1 cellular context compared by ENCODE assay signal in genomic region chr5:177351392-177352329, GRCh38.
A peak's percentile ranks its signal among the peaks of the same experiment; 100 is the strongest.
TF ChIP-seq lines count a peak whose summit lies in the region.

Gene LMAN2 (minus strand): TSS chr5:177351668. CDS start chr5:177351647, 21 bp downstream.

TF ChIP-seq in K562, 482 proteins besides CTCF, POLR2A, EP300 and RAD21 (continued from another document and continues in another):
- TF ChIP-seq DLX4 (CRISPR knock-in tag; IDR thresholded peaks at IDR 0.05) (no peak), ETS2 (tag; IDR thresholded peaks at IDR 0.05; ENCODE audit: borderline replicate concordance, poor library complexity, severe bottlenecking) (no peak), TCF7L2 (IDR thresholded peaks at IDR 0.05; ENCODE audit: low read depth, low read length) (no peak), CBX5 (IDR thresholded peaks at IDR 0.05; ENCODE audit: borderline replicate concordance, low read depth) (no peak), RBM25 (IDR thresholded peaks at IDR 0.05; ENCODE audit: low read depth, low read length, severe bottlenecking) (peak; percentile 97), HNRNPH1 (optimal IDR thresholded peaks at IDR 0.05; ENCODE audit: low read depth, low read length) (no peak), SAP30 (IDR thresholded peaks at IDR 0.05; ENCODE audit: borderline replicate concordance, insufficient read depth, low read depth, low read length, poor library complexity, severe bottlenecking) (peak; percentile 82), FOXP4 (CRISPR knock-in tag; IDR thresholded peaks at IDR 0.05; ENCODE audit: borderline replicate concordance) (0 out of 2 replicates have a peak, but pooled peaks have one; percentile 56), SETDB1 (IDR thresholded peaks at IDR 0.05; ENCODE audit: low read length) (no peak), GATA2 (CRISPR knock-in tag; IDR thresholded peaks at IDR 0.05) (no peak), ZBTB2 (IDR thresholded peaks at IDR 0.05) (no peak), MCM7 (IDR thresholded peaks at IDR 0.05) (no peak; a peak in 1 of 4 replicates), PYGO2 (tag; IDR thresholded peaks at IDR 0.05) (0 out of 2 replicates have a peak, but pooled peaks have one; percentile 20), ZNF174 (CRISPR knock-in tag; IDR thresholded peaks at IDR 0.05) (no peak), ARHGAP35 (IDR thresholded peaks at IDR 0.05; ENCODE audit: partially characterized antibody) (no peak), GABPA (tag; conservative IDR thresholded peaks at IDR 0.05; ENCODE audit: low read depth) (peak; percentile 100), ZNF140 (CRISPR knock-in tag; IDR thresholded peaks at IDR 0.05) (no peak), SMARCA4 (IDR thresholded peaks at IDR 0.05) (no peak), NBN (IDR thresholded peaks at IDR 0.05; ENCODE audit: low read depth) (peak; percentile 88), RFX5 (IDR thresholded peaks at IDR 0.05; ENCODE audit: low read depth, low read length) (no peak), KDM2B (CRISPR knock-in tag; IDR thresholded peaks at IDR 0.05) (no peak), SMARCA5 (IDR thresholded peaks at IDR 0.05) (no peak), MAZ (CRISPR knock-in tag; conservative IDR thresholded peaks at IDR 0.05 in 1 of 2, IDR thresholded peaks at IDR 0.05 in 1 of 2) (peak; percentile 72 to 86), ZNF282 (CRISPR knock-in tag; IDR thresholded peaks at IDR 0.05) (no peak), STAT6 (CRISPR knock-in tag; IDR thresholded peaks at IDR 0.05) (no peak), TBP (optimal IDR thresholded peaks at IDR 0.05; ENCODE audit: low read depth, low read length) (peak; percentile 81), DPF2 (IDR thresholded peaks at IDR 0.05) (no peak), DIDO1 (tag; IDR thresholded peaks at IDR 0.05; ENCODE audit: low read depth) (peak; percentile 92)
- TF ChIP-seq, protein P1, sequence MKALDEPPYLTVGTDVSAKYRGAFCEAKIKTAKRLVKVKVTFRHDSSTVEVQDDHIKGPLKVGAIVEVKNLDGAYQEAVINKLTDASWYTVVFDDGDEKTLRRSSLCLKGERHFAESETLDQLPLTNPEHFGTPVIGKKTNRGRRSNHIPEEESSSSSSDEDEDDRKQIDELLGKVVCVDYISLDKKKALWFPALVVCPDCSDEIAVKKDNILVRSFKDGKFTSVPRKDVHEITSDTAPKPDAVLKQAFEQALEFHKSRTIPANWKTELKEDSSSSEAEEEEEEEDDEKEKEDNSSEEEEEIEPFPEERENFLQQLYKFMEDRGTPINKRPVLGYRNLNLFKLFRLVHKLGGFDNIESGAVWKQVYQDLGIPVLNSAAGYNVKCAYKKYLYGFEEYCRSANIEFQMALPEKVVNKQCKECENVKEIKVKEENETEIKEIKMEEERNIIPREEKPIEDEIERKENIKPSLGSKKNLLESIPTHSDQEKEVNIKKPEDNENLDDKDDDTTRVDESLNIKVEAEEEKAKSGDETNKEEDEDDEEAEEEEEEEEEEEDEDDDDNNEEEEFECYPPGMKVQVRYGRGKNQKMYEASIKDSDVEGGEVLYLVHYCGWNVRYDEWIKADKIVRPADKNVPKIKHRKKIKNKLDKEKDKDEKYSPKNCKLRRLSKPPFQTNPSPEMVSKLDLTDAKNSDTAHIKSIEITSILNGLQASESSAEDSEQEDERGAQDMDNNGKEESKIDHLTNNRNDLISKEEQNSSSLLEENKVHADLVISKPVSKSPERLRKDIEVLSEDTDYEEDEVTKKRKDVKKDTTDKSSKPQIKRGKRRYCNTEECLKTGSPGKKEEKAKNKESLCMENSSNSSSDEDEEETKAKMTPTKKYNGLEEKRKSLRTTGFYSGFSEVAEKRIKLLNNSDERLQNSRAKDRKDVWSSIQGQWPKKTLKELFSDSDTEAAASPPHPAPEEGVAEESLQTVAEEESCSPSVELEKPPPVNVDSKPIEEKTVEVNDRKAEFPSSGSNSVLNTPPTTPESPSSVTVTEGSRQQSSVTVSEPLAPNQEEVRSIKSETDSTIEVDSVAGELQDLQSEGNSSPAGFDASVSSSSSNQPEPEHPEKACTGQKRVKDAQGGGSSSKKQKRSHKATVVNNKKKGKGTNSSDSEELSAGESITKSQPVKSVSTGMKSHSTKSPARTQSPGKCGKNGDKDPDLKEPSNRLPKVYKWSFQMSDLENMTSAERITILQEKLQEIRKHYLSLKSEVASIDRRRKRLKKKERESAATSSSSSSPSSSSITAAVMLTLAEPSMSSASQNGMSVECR (CRISPR knock-in tag; IDR thresholded peaks at IDR 0.05) = peak; percentile 92
- TF ChIP-seq, protein P2, sequence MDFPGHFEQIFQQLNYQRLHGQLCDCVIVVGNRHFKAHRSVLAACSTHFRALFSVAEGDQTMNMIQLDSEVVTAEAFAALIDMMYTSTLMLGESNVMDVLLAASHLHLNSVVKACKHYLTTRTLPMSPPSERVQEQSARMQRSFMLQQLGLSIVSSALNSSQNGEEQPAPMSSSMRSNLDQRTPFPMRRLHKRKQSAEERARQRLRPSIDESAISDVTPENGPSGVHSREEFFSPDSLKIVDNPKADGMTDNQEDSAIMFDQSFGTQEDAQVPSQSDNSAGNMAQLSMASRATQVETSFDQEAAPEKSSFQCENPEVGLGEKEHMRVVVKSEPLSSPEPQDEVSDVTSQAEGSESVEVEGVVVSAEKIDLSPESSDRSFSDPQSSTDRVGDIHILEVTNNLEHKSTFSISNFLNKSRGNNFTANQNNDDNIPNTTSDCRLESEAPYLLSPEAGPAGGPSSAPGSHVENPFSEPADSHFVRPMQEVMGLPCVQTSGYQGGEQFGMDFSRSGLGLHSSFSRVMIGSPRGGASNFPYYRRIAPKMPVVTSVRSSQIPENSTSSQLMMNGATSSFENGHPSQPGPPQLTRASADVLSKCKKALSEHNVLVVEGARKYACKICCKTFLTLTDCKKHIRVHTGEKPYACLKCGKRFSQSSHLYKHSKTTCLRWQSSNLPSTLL (IDR thresholded peaks at IDR 0.05) = no peak
- TF ChIP-seq, protein P3, sequence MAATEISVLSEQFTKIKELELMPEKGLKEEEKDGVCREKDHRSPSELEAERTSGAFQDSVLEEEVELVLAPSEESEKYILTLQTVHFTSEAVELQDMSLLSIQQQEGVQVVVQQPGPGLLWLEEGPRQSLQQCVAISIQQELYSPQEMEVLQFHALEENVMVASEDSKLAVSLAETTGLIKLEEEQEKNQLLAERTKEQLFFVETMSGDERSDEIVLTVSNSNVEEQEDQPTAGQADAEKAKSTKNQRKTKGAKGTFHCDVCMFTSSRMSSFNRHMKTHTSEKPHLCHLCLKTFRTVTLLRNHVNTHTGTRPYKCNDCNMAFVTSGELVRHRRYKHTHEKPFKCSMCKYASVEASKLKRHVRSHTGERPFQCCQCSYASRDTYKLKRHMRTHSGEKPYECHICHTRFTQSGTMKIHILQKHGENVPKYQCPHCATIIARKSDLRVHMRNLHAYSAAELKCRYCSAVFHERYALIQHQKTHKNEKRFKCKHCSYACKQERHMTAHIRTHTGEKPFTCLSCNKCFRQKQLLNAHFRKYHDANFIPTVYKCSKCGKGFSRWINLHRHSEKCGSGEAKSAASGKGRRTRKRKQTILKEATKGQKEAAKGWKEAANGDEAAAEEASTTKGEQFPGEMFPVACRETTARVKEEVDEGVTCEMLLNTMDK (IDR thresholded peaks at IDR 0.05; ENCODE audit: borderline replicate concordance, insufficient read depth, low read depth, low read length, poor library complexity, severe bottlenecking) = peak; percentile 2
- TF ChIP-seq, protein P4, sequence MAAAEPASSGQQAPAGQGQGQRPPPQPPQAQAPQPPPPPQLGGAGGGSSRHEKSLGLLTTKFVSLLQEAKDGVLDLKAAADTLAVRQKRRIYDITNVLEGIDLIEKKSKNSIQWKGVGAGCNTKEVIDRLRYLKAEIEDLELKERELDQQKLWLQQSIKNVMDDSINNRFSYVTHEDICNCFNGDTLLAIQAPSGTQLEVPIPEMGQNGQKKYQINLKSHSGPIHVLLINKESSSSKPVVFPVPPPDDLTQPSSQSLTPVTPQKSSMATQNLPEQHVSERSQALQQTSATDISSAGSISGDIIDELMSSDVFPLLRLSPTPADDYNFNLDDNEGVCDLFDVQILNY (CRISPR knock-in tag; IDR thresholded peaks at IDR 0.05) = no peak
- TF ChIP-seq, protein P5, sequence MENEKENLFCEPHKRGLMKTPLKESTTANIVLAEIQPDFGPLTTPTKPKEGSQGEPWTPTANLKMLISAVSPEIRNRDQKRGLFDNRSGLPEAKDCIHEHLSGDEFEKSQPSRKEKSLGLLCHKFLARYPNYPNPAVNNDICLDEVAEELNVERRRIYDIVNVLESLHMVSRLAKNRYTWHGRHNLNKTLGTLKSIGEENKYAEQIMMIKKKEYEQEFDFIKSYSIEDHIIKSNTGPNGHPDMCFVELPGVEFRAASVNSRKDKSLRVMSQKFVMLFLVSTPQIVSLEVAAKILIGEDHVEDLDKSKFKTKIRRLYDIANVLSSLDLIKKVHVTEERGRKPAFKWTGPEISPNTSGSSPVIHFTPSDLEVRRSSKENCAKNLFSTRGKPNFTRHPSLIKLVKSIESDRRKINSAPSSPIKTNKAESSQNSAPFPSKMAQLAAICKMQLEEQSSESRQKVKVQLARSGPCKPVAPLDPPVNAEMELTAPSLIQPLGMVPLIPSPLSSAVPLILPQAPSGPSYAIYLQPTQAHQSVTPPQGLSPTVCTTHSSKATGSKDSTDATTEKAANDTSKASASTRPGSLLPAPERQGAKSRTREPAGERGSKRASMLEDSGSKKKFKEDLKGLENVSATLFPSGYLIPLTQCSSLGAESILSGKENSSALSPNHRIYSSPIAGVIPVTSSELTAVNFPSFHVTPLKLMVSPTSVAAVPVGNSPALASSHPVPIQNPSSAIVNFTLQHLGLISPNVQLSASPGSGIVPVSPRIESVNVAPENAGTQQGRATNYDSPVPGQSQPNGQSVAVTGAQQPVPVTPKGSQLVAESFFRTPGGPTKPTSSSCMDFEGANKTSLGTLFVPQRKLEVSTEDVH (IDR thresholded peaks at IDR 0.05; ENCODE audit: low read depth, partially characterized antibody) = peak; percentile 99
- TF ChIP-seq, protein P6, sequence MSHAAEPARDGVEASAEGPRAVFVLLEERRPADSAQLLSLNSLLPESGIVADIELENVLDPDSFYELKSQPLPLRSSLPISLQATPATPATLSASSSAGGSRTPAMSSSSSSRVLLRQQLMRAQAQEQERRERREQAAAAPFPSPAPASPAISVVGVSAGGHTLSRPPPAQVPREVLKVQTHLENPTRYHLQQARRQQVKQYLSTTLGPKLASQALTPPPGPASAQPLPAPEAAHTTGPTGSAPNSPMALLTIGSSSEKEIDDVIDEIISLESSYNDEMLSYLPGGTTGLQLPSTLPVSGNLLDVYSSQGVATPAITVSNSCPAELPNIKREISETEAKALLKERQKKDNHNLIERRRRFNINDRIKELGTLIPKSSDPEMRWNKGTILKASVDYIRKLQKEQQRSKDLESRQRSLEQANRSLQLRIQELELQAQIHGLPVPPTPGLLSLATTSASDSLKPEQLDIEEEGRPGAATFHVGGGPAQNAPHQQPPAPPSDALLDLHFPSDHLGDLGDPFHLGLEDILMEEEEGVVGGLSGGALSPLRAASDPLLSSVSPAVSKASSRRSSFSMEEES (CRISPR knock-in tag; IDR thresholded peaks at IDR 0.05) = no peak
